ENCODE assay signal across 27 cellular contexts in the genomic region with DNA sequence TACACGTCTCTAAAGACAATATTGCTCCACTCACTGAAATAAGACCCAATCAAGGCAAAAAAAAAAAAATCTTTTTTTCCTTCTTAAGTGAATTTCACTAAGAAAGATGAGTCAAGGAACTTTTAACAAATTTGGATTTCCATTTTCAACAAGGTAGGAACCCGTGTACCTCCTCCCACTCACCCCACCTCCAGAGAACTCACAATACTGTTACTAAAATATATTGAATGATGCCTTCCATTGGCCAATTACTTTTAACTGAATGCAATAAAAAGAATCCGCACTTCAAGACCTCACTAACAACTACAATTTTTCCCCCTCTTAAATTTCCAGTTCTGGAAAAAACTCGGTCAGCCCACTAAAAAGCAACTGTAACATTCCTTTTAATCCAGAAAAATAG. TPM values are rescaled to one million over a fixed set of nuclear protein-coding genes. Genes with fewer than 3 reads are reported as not detected.
DNase-seq lines count a peak whose midpoint lies in the region; ATAC-seq and TF ChIP-seq lines count a peak whose summit lies in the region.
"Had no signal": no experiment of that assay in that cellular context is flagged by ENCODE, and none has a peak within 500 bp of the region (broad histone marks: within the 10 kb centered on the region; RNA-seq: fewer than 3 reads in every experiment).

No MANE protein-coding gene starts in this region.

- H3K4me2 ChIP-seq in IMR-90 (ENCODE audit: low read depth, low read length): no peak overlapping the region
- H3K4me2 ChIP-seq: BLaER1 treated with 17β-estradiol and CSF1 and Interleukin-3, amounts not matched to agents 10 nM and 100 nM had no signal

- ATAC-seq in IMR-90 (ENCODE audit: low read depth) (no peak), HG02840 (IDR thresholded peaks at IDR 0.05; ENCODE audit: low FRiP score, unreplicated experiment) (no peak)
- no peak for ATAC-seq in central memory CD8-positive, alpha-beta T cell (replicated peaks; ENCODE audit: extremely low read depth, poor library complexity, severe bottlenecking)
- ATAC-seq: activated CD8-positive, alpha-beta memory T cell treated with anti-CD3 and anti-CD28 coated beads, Interleukin-2, amount 10 ng/mL, durations not matched to agents 7 days and 5 days; activated T-cell treated with anti-CD3 and anti-CD28 coated beads, Interleukin-2, amount 50 U/mL, for 4 hours; HepG2; left colon; stimulated activated memory B cell treated with anti-CD40 and anti-IgM and Interleukin-4, amounts not matched to agents 10 μg/mL and 1 μg/mL and 100 μg/mL, for 72 hours; WTC11 had no signal

- H3K4me1 Mint-ChIP-seq in CD8-positive, alpha-beta memory T cell: peaks cover 61 to 83% (median 64%) of the 10 kb centered on the region in 3 donors
- H3K4me1 Mint-ChIP-seq in central memory CD8-positive, alpha-beta T cell: peaks cover 49% of the 10 kb centered on the region

- no peak overlapping the region for H2BK15ac ChIP-seq in IMR-90 (ENCODE audit: low read depth, low read length)

- CTCF ChIA-PET in CD8-positive, alpha-beta memory T cell (lab: Charles Lee): no interaction called here
- CTCF ChIA-PET in IMR-90 (lab: Yijun Ruan, JAX): no interaction called here

- peaks cover 38% of the 10 kb centered on the region for H3K4me1 ChIP-seq in CD8-positive, alpha-beta memory T cell (ENCODE audit: insufficient read depth, low read length)
- H3K4me1 ChIP-seq in IMR-90 (ENCODE audit: control insufficient read depth, insufficient read depth, low read length) (peaks cover 22% of the 10 kb centered on the region), BE2C (no peaks in the 10 kb centered on the region)

- no peaks in the 10 kb centered on the region for H3K9me3 ChIP-seq in CD8-positive, alpha-beta memory T cell (ENCODE audit: low read length)
- H3K9me3 ChIP-seq in IMR-90 (ENCODE audit: control insufficient read depth, insufficient read depth, low read length) (no peaks in the 10 kb centered on the region), BE2C (no peaks in the 10 kb centered on the region)
- H3K9me3 ChIP-seq: HAP-1, pancreas, thoracic aorta had no signal

- H2BK5ac ChIP-seq in IMR-90 (ENCODE audit: low read depth, low read length, poor library complexity, severe bottlenecking): peak overlapping the region; percentile 86

- no peak overlapping the region for H2AK5ac ChIP-seq in IMR-90 (ENCODE audit: low read depth, low read length)

- H3K4ac ChIP-seq in IMR-90 (ENCODE audit: low read depth, low read length): no peak overlapping the region

- peaks cover 35 to 66% of the 10 kb centered on the region in 2 experiments for H3K79me1 ChIP-seq in IMR-90 (ENCODE audit: low read depth in 1 of 2, low read length in 2 of 2)

- no peak overlapping the region for H3K4me3 Mint-ChIP-seq in CD8-positive, alpha-beta memory T cell
- H3K4me3 Mint-ChIP-seq in central memory CD8-positive, alpha-beta T cell: no peak overlapping the region
- H3K4me3 Mint-ChIP-seq: activated CD8-positive, alpha-beta memory T cell treated with anti-CD3 and anti-CD28 coated beads, Interleukin-2, amount 10 ng/mL, durations not matched to agents 7 days and 5 days; activated T-cell treated with anti-CD3 and anti-CD28 coated beads, Interleukin-2, amount 50 U/mL, for 4 hours; neural crest cell; stimulated activated memory B cell treated with anti-CD40 and anti-IgM and Interleukin-4, amounts not matched to agents 10 μg/mL and 1 μg/mL and 100 μg/mL, for 72 hours; WTC11 had no signal

- H3K27me3 ChIP-seq in CD8-positive, alpha-beta memory T cell (ENCODE audit: insufficient read depth, low read length, poor library complexity, severe bottlenecking): no peaks in the 10 kb centered on the region
- H3K27me3 ChIP-seq in IMR-90 (ENCODE audit: control insufficient read depth, insufficient read depth, low read length) (no peaks in the 10 kb centered on the region), BE2C (no peaks in the 10 kb centered on the region)
- H3K27me3 ChIP-seq: BLaER1 treated with 17β-estradiol and CSF1 and Interleukin-3, amounts not matched to agents 10 nM and 100 nM; pancreas had no signal

- intact Hi-C loops in IMR-90 (cut with micrococcal nuclease): loop anchor here (5.0 kb wide), 1 partner anchor 42 kb away; no protein-coding TSS in a partner anchor

- POLR2A ChIA-PET in CD8-positive, alpha-beta memory T cell (lab: Charles Lee): no interaction called here
- POLR2A ChIA-PET in IMR-90 (lab: Charles Lee; ENCODE audit: unreplicated experiment): interaction anchor here (0.6 kb wide), 1 partner anchor 226 kb away, joined by 6 read pairs; no protein-coding TSS in a partner anchor

- peaks cover 36% of the 10 kb centered on the region for H4K20me1 ChIP-seq in IMR-90 (ENCODE audit: insufficient read depth, low read length)

- peak overlapping the region in 6 of 8 donors; percentile 34 to 80 (median 68) for H3K27ac Mint-ChIP-seq in CD8-positive, alpha-beta memory T cell
- H3K27ac Mint-ChIP-seq in central memory CD8-positive, alpha-beta T cell (ENCODE audit: low read depth): peak overlapping the region; percentile 68
- H3K27ac Mint-ChIP-seq: activated CD8-positive, alpha-beta memory T cell treated with anti-CD3 and anti-CD28 coated beads, Interleukin-2, amount 10 ng/mL, durations not matched to agents 7 days and 5 days had no signal

- H2AFZ ChIP-seq in IMR-90 (replicated peaks; ENCODE audit: low read length, poor library complexity): no peak overlapping the region

- peaks cover 12% of the 10 kb centered on the region for H3K9me1 ChIP-seq in IMR-90 (ENCODE audit: insufficient read depth, low read length)

- no peak overlapping the region for H3K27ac ChIP-seq in CD8-positive, alpha-beta memory T cell (ENCODE audit: low read depth, low read length)
- no peak overlapping the region for H3K27ac ChIP-seq in IMR-90 (ENCODE audit: insufficient read depth, low read length)
- H3K27ac ChIP-seq: BLaER1 treated with 17β-estradiol and CSF1 and Interleukin-3, amounts not matched to agents 10 nM and 100 nM had no signal

- H2AK9ac ChIP-seq in IMR-90 (replicated peaks; ENCODE audit: low read depth, low read length, poor library complexity): no peak overlapping the region

- no peak overlapping the region for H3K23ac ChIP-seq in IMR-90 (ENCODE audit: low read depth, low read length)

- peaks cover 0 to 4% (median 0%) of the 10 kb centered on the region in 3 donors for H3K36me3 Mint-ChIP-seq in CD8-positive, alpha-beta memory T cell
- H3K36me3 Mint-ChIP-seq in central memory CD8-positive, alpha-beta T cell (ENCODE audit: insufficient read depth): peaks cover 1% of the 10 kb centered on the region
- H3K36me3 Mint-ChIP-seq: activated CD8-positive, alpha-beta memory T cell treated with anti-CD3 and anti-CD28 coated beads, Interleukin-2, amount 10 ng/mL, durations not matched to agents 7 days and 5 days; stimulated activated memory B cell treated with anti-CD40 and anti-IgM and Interleukin-4, amounts not matched to agents 10 μg/mL and 1 μg/mL and 100 μg/mL, for 72 hours; WTC11 had no signal

- H3K56ac ChIP-seq in IMR-90 (ENCODE audit: extremely low read depth, insufficient read depth, low read length): no peak overlapping the region

- H3K27me3 Mint-ChIP-seq in CD8-positive, alpha-beta memory T cell: no peaks in the 10 kb centered on the region
- no peaks in the 10 kb centered on the region for H3K27me3 Mint-ChIP-seq in central memory CD8-positive, alpha-beta T cell
- H3K27me3 Mint-ChIP-seq: activated CD8-positive, alpha-beta memory T cell treated with anti-CD3 and anti-CD28 coated beads, Interleukin-2, amount 10 ng/mL, durations not matched to agents 7 days and 5 days; stimulated activated memory B cell treated with anti-CD40 and anti-IgM and Interleukin-4, amounts not matched to agents 10 μg/mL and 1 μg/mL and 100 μg/mL, for 72 hours had no signal

- no peak overlapping the region for H2BK120ac ChIP-seq in IMR-90 (ENCODE audit: low read depth, low read length)

- no peak overlapping the region for H4K8ac ChIP-seq in IMR-90 (ENCODE audit: low read depth in 2 of 2, low read length in 2 of 2)

- no peak for DNase-seq in CD8-positive, alpha-beta memory T cell
- no peak for DNase-seq in IMR-90
- no peak for DNase-seq in central memory CD8-positive, alpha-beta T cell (ENCODE audit: low spot score in 2 of 2)
- peak; percentile 53 for DNase-seq in putamen (ENCODE audit: low spot score)
- DNase-seq in BE2C: no peak
- DNase-seq in NCI-H2107 (lab: John Stamatoyannopoulos, UW): no peak
- DNase-seq: activated CD4-positive, alpha-beta T cell treated with anti-CD3 and anti-CD28 coated beads, Interleukin-2, amount 50 U/mL, for 1 hour; activated CD8-positive, alpha-beta memory T cell treated with anti-CD3 and anti-CD28 coated beads, Interleukin-2, amount 10 ng/mL, durations not matched to agents 7 days and 5 days; activated gamma-delta T cell; activated T-cell treated with anti-CD3 and anti-CD28 coated beads, Interleukin-2, amount 50 U/mL, for 4 hours; COR-L47; left colon; mammary epithelial cell; NCI-H1436 treated with DMSO at 0.1 percent for 48 hours; NCI-H446; NCI-H774; pancreas; retina; T1000 had no signal

- H4K91ac ChIP-seq in IMR-90 (ENCODE audit: insufficient read depth, low read depth, low read length): no peak overlapping the region

- dilution Hi-C loops in IMR-90 (cut with HindIII; ENCODE audit: low sequenced_read_pairs, unreplicated experiment): no loop called here

- no peaks in the 10 kb centered on the region for H3K9me3 Mint-ChIP-seq in CD8-positive, alpha-beta memory T cell
- H3K9me3 Mint-ChIP-seq in central memory CD8-positive, alpha-beta T cell: no peaks in the 10 kb centered on the region
- H3K9me3 Mint-ChIP-seq: activated T-cell treated with anti-CD3 and anti-CD28 coated beads, Interleukin-2, amount 50 U/mL, for 4 hours; neural crest cell; stimulated activated memory B cell treated with anti-CD40 and anti-IgM and Interleukin-4, amounts not matched to agents 10 μg/mL and 1 μg/mL and 100 μg/mL, for 72 hours; WTC11 had no signal

- no peak for TF ChIP-seq RAD21 in IMR-90 (IDR thresholded peaks at IDR 0.05; ENCODE audit: low read length)

- H4K5ac ChIP-seq in IMR-90 (ENCODE audit: low read depth, low read length): no peak overlapping the region

- H3K14ac ChIP-seq in IMR-90 (replicated peaks; ENCODE audit: low read depth, low read length): no peak overlapping the region

- TF ChIP-seq CTCF in IMR-90 (conservative IDR thresholded peaks at IDR 0.05; ENCODE audit: low read depth, low read length): no peak
- no peak for TF ChIP-seq CTCF in BE2C (IDR thresholded peaks at IDR 0.05; ENCODE audit: low read depth, low read length)

- H3K36me3 ChIP-seq in CD8-positive, alpha-beta memory T cell (ENCODE audit: insufficient read depth, low read length): no peaks in the 10 kb centered on the region
- H3K36me3 ChIP-seq in IMR-90 (ENCODE audit: control insufficient read depth, insufficient read depth, low read length) (no peaks in the 10 kb centered on the region; the same call in 1 of the 2 replicates), BE2C (no peaks in the 10 kb centered on the region)
- H3K36me3 ChIP-seq: HAP-1, pancreas, thoracic aorta had no signal

- TF ChIP-seq POLR2A in IMR-90 (IDR thresholded peaks at IDR 0.05; ENCODE audit: low read depth, low read length): no peak

- in situ Hi-C loops in IMR-90 (cut with MboI; ENCODE audit: low sequenced_read_pairs): no loop called here

- H3K9ac ChIP-seq in IMR-90 (ENCODE audit: low read depth, low read length): no peak overlapping the region
- H3K9ac ChIP-seq: BLaER1 treated with 17β-estradiol and CSF1 and Interleukin-3, amounts not matched to agents 10 nM and 100 nM had no signal

- BruUV-seq in IMR-90 (replicated peaks; lab: Mats Ljungman, UMichigan): no TSS peak

- no peak overlapping the region for H3K4me3 ChIP-seq in CD8-positive, alpha-beta memory T cell (ENCODE audit: low read length)
- H3K4me3 ChIP-seq in IMR-90 (ENCODE audit: insufficient read depth, low read depth, low read length): no peak overlapping the region
- H3K4me3 ChIP-seq in BE2C (ENCODE audit: low read depth, low read length): no peak overlapping the region
- H3K4me3 ChIP-seq: BLaER1 treated with 17β-estradiol and CSF1 and Interleukin-3, amounts not matched to agents 10 nM and 100 nM; HAP-1; pancreas; thoracic aorta had no signal

- WGBS in IMR-90 (ENCODE audit: extremely low coverage in 2 of 2, insufficient read length in 1 of 2), 2 experiments: 100% methylated on average over 1 of the region's 4 CpGs; no CpG with 5 or more reads in 1 of the 2 experiments

- H2BK20ac ChIP-seq in IMR-90 (ENCODE audit: low read depth, low read length): no peak overlapping the region

- H3K18ac ChIP-seq in IMR-90 (ENCODE audit: low read depth, low read length): no peak overlapping the region

RNA-seq across cellular contexts. Expression of a gene that starts 50.7 kb away (rescaled TPM):
- total RNA-seq in CD8-positive, alpha-beta memory T cell: 10 to 100 TPM; 44.7 to 46.9 TPM
- 25.8 TPM for polyA plus RNA-seq in CD8-positive, alpha-beta memory T cell
- total RNA-seq in IMR-90 (2012; rRNA removed): 97.1 and 100 TPM in 2 replicates
- polyA plus RNA-seq in IMR-90 (2012; rRNA removed): 29.1 and 34.3 TPM in 2 replicates
- 14.9 and 17.1 TPM in 2 replicates for polyA plus RNA-seq in IMR-90 (2012; cell fraction: cytosol; rRNA removed)
- polyA plus RNA-seq in IMR-90 (2012; cell fraction: nucleus; rRNA removed; ENCODE audit: low replicate concordance): 10.5 and 28.9 TPM in 2 replicates
- polyA plus RNA-seq in BE2C (2012; ENCODE audit: insufficient read depth, insufficient read length, low read depth): 44.8 TPM
